Comparison of ENCODE assay signal across 10 cellular contexts in genomic region chr11:45919806-45920530, GRCh38. TPM values are rescaled to one million over a fixed set of nuclear protein-coding genes. Genes with fewer than 3 reads are reported as not detected.
DNase-seq lines count a peak whose midpoint lies in the region; ATAC-seq and TF ChIP-seq lines count a peak whose summit lies in the region.
"Had no signal": no experiment of that assay in that cellular context is flagged by ENCODE, and none has a peak within 500 bp of the region (broad histone marks: within the 10 kb centered on the region; RNA-seq: fewer than 3 reads in every experiment).

No MANE protein-coding gene starts in this region.

- H3K4me1 Mint-ChIP-seq in naive B cell: peaks cover 56 to 75% (median 72%) of the 10 kb centered on the region in 3 donors

- H3K4me3 ChIP-seq in body of pancreas: no peak overlapping the region

- no peaks in the 10 kb centered on the region for H3K9me3 ChIP-seq in body of pancreas

- H3K36me3 Mint-ChIP-seq in naive B cell: no peaks in the 10 kb centered on the region

- peak overlapping the region; percentile 90 for H3K27ac ChIP-seq in 22Rv1
- H3K27ac ChIP-seq in body of pancreas: peak overlapping the region in 3 of 4 donors; percentile 90 to 97 (median 97)

- H3K27me3 ChIP-seq in body of pancreas: no peaks in the 10 kb centered on the region

- H3K27ac Mint-ChIP-seq in naive B cell: peak overlapping the region in 3 of 6 donors; percentile 18 to 94 (median 92)

- H3K4me1 ChIP-seq in body of pancreas: peaks cover 60% of the 10 kb centered on the region

- peak; percentile 67 for DNase-seq in ELF-1 (ENCODE audit: low read depth, low spot score)
- DNase-seq in body of pancreas: peak in 3 of 4 donors; percentile 1 to 13 (median 10)
- DNase-seq in naive B cell: no peak
- no peak for DNase-seq in erythroblast (lab: John Stamatoyannopoulos, UW)
- DNase-seq in glomerular visceral epithelial cell (ENCODE audit: extremely low spot score): no peak
- no peak for DNase-seq in dedifferentiated amniotic fluid mesenchymal stem cell (ENCODE audit: extremely low spot score)
- DNase-seq: NCI-H524 had no signal

- peak overlapping the region; percentile 87 to 97 (median 96) for H3K4me3 Mint-ChIP-seq in naive B cell

- no peak for ATAC-seq in body of pancreas
- no peak for ATAC-seq in naive B cell (ENCODE audit: low read depth in 2 of 2)
- no peak for ATAC-seq in GM21526 (IDR thresholded peaks at IDR 0.05; ENCODE audit: low FRiP score, unreplicated experiment)

- no peaks in the 10 kb centered on the region for H3K9me3 Mint-ChIP-seq in naive B cell

- TF ChIP-seq POLR2A in body of pancreas (IDR thresholded peaks at IDR 0.05) (no peak), erythroblast (IDR thresholded peaks at IDR 0.05; ENCODE audit: low read length) (no peak)

- 71 to 91% methylated on average over 13 of the region's 13 CpGs for WGBS in body of pancreas, 2 donors

- H3K36me3 ChIP-seq in body of pancreas (replicated peaks in 1 of 2; ENCODE audit: insufficient read depth in 1 of 2, low read depth in 2 of 2): peaks cover 0 to 1% of the 10 kb centered on the region in 2 donors

- no peaks in the 10 kb centered on the region for H3K27me3 Mint-ChIP-seq in naive B cell

- TF ChIP-seq CTCF in 22Rv1 (IDR thresholded peaks at IDR 0.05) (no peak), body of pancreas (IDR thresholded peaks at IDR 0.05) (no peak)

- intact Hi-C loops in body of pancreas (cut with DNase I): no loop called here

RNA-seq across cellular contexts. Expression of gene PEX16, which starts 2.3 kb away (rescaled TPM):
- 10 to 100 TPM; 29.1 to 41.5 TPM for total RNA-seq in body of pancreas
- 10 to 100 TPM; 47.4 to 64.4 (median 60.4) TPM for polyA plus RNA-seq in naive B cell (ENCODE audit: low read depth in 6 of 6)

RNA-seq across cellular contexts. Expression of gene LARGE2, which starts 2.5 kb away (rescaled TPM):
- total RNA-seq in body of pancreas: 10 to 100 TPM; 12.2 to 14.5 TPM
- 10 to 100 TPM; 30.6 to 84.4 (median 37.4) TPM for polyA plus RNA-seq in naive B cell (ENCODE audit: low read depth in 6 of 6)

RNA-seq across cellular contexts. Expression of gene FREY1, which starts 12.9 kb away (rescaled TPM):
- 1 to 10 TPM; 2.3 to 8.2 TPM for total RNA-seq in body of pancreas
- not detected for polyA plus RNA-seq in naive B cell (ENCODE audit: low read depth in 6 of 6)
- total RNA-seq: kidney epithelial cell had no signal

RNA-seq across cellular contexts. Expression of gene MAPK8IP1, which starts 34.5 kb away (rescaled TPM):
- total RNA-seq in body of pancreas: 10 to 100 TPM; 23.7 to 32.4 TPM
- under 1 TPM in 5 of 6 donors, not detected in 1; 0.12 to 0.35 (median 0.20) TPM for polyA plus RNA-seq in naive B cell (ENCODE audit: low read depth in 6 of 6)

Comparison
In these comparisons a context has a peak if more than half of its experiments do, and no peak if none do; other contexts are left out.
1. DNase-seq: peak in ELF-1 (single experiment) and body of pancreas (3 of 4); none in naive B cell (single experiment), erythroblast (0 of 2), glomerular visceral epithelial cell (single experiment) and dedifferentiated amniotic fluid mesenchymal stem cell (single experiment).